In the genomic region with DNA sequence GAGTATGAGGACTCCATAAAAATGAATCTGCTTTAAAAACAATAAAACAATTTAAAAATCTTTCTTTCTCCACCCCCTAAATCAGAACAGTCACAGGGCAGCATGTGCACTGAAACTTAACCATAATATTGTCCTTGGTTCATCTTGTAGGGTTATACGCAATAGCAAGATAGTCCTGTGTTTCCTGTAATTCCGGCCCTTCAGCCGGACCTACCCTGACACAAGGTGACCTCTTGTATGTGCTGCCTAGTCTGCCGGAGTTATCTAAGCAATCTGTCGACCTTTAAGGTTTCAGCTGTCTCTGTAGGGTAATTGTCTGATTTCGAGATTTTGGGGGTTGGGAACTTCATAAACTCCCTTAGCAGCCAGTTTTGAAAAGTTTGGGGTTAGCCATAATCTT, we compare ENCODE assay signal across 20 cellular contexts.
DNase-seq lines count a peak whose midpoint lies in the region; ATAC-seq, FAIRE-seq and TF ChIP-seq lines count a peak whose summit lies in the region.
"Had no signal": no experiment of that assay in that cellular context is flagged by ENCODE, and none has a peak within 500 bp of the region (broad histone marks: within the 10 kb centered on the region; RNA-seq: fewer than 3 reads in every experiment).

No MANE protein-coding gene starts in this region.

- H3K36me3 ChIP-seq in endothelial cell of umbilical vein (ENCODE audit: control insufficient read depth in 2 of 2, extremely low read depth in 1 of 2, insufficient read depth in 2 of 2, low read length in 2 of 2) (no peaks in the 10 kb centered on the region), trophoblast cell (ENCODE audit: control insufficient read depth in 1 of 2, insufficient read depth in 2 of 2, low read length in 2 of 2) (peaks cover 0 to 2% of the 10 kb centered on the region in 2 experiments)
- H3K36me3 ChIP-seq in naive thymus-derived CD4-positive, alpha-beta T cell (ENCODE audit: control insufficient read depth in 2 of 3, insufficient read depth in 3 of 3, low read length in 3 of 3), result no peaks in the 10 kb centered on the region

- H2BK5ac ChIP-seq in trophoblast cell (ENCODE audit: low read depth, low read length, poor library complexity), result no peak overlapping the region

- H3K79me2 ChIP-seq in endothelial cell of umbilical vein (ENCODE audit: control insufficient read depth, insufficient read depth, low read length), result no peaks in the 10 kb centered on the region
- no peaks in the 10 kb centered on the region for H3K79me2 ChIP-seq in trophoblast cell (ENCODE audit: control insufficient read depth, insufficient read depth, low read length, poor library complexity)

- no peak overlapping the region for H3K4me3 ChIP-seq in endothelial cell of umbilical vein (replicated peaks in 1 of 3; ENCODE audit: insufficient read depth in 1 of 3, low read depth in 1 of 3, low read length in 3 of 3)
- no peak overlapping the region for H3K4me3 ChIP-seq in trophoblast cell (ENCODE audit: low read depth, low read length)
- no peak overlapping the region for H3K4me3 ChIP-seq in naive thymus-derived CD4-positive, alpha-beta T cell (ENCODE audit: low read length)
- H3K4me3 ChIP-seq: GM12878, SJCRH30 had no signal

- dilution Hi-C loops in endothelial cell of umbilical vein (cut with MboI; ENCODE audit: extremely low pct_ligation_motif_present, low sequenced_read_pairs), result no loop called here

- FAIRE-seq in endothelial cell of umbilical vein (lab: Jason Lieb, UNC), result peak; percentile 43
- FAIRE-seq: GM12878, H1 had no signal

- no peak for TF ChIP-seq CTCF in C4-2B (conservative IDR thresholded peaks at IDR 0.05)
- no peak for TF ChIP-seq CTCF in endothelial cell of umbilical vein (IDR thresholded peaks at IDR 0.05; ENCODE audit: extremely low read depth in 1 of 2, insufficient read depth in 1 of 2, low read depth in 1 of 2, low read length in 2 of 2)

- H2AK5ac ChIP-seq in trophoblast cell (ENCODE audit: low read length), result no peak overlapping the region

- H3K4me1 Mint-ChIP-seq in naive thymus-derived CD4-positive, alpha-beta T cell, result no peaks in the 10 kb centered on the region
- H3K4me1 Mint-ChIP-seq: B cell had no signal

- H3K27ac ChIP-seq in C4-2B, result peak overlapping the region; percentile 73; the same call in 1 of the 2 replicates
- no peak overlapping the region for H3K27ac ChIP-seq in endothelial cell of umbilical vein (ENCODE audit: insufficient read depth, low read depth, low read length)
- no peak overlapping the region for H3K27ac ChIP-seq in trophoblast cell (ENCODE audit: low read depth, low read length)
- H3K27ac ChIP-seq in naive thymus-derived CD4-positive, alpha-beta T cell (ENCODE audit: low read depth, low read length), result no peak overlapping the region
- H3K27ac ChIP-seq: SJCRH30 had no signal

- H3K36me3 Mint-ChIP-seq in naive thymus-derived CD4-positive, alpha-beta T cell, result no peaks in the 10 kb centered on the region
- H3K36me3 Mint-ChIP-seq: CD8-positive, alpha-beta T cell had no signal

- H2AFZ ChIP-seq in endothelial cell of umbilical vein (ENCODE audit: low read depth, low read length) (peak overlapping the region; percentile 56), trophoblast cell (ENCODE audit: insufficient read depth, low read length, poor library complexity) (no peak overlapping the region)

- no peaks in the 10 kb centered on the region for H4K20me1 ChIP-seq in endothelial cell of umbilical vein (replicated peaks; ENCODE audit: control insufficient read depth, extremely low read depth, insufficient read depth, low read length)

- no TSS peak for BruUV-seq in endothelial cell of umbilical vein (replicated peaks; lab: Mats Ljungman, UMichigan)

- no CpG with 5 or more reads among the region's 6 CpGs for WGBS in trophoblast cell (ENCODE audit: extremely low coverage, insufficient coverage, insufficient read length)

- H3K27me3 Mint-ChIP-seq in naive thymus-derived CD4-positive, alpha-beta T cell, result peaks cover 0 to 5% (median 3%) of the 10 kb centered on the region in 5 donors
- H3K27me3 Mint-ChIP-seq: B cell had no signal

- H3K4me1 ChIP-seq in endothelial cell of umbilical vein (ENCODE audit: control insufficient read depth, extremely low read depth, insufficient read depth, low read length), result peaks cover 12% of the 10 kb centered on the region
- H3K4me1 ChIP-seq in trophoblast cell (ENCODE audit: control insufficient read depth in 1 of 2, insufficient read depth in 2 of 2, low read length in 2 of 2), result peaks cover 9 to 13% of the 10 kb centered on the region in 2 experiments
- H3K4me1 ChIP-seq in naive thymus-derived CD4-positive, alpha-beta T cell (ENCODE audit: control insufficient read depth in 2 of 2, insufficient read depth in 2 of 2, low read length in 2 of 2), result no peaks in the 10 kb centered on the region
- H3K4me1 ChIP-seq: SJCRH30 had no signal

- H3K9ac ChIP-seq in endothelial cell of umbilical vein (replicated peaks; ENCODE audit: extremely low read depth, insufficient read depth, low read length) (no peak overlapping the region), trophoblast cell (ENCODE audit: low read length) (no peak overlapping the region)

- H3K27ac Mint-ChIP-seq in naive thymus-derived CD4-positive, alpha-beta T cell, result no peak overlapping the region
- H3K27ac Mint-ChIP-seq: B cell; CD8-positive, alpha-beta T cell had no signal

- H3K9me3 Mint-ChIP-seq in naive thymus-derived CD4-positive, alpha-beta T cell, result no peaks in the 10 kb centered on the region
- H3K9me3 Mint-ChIP-seq: CD8-positive, alpha-beta T cell had no signal

- no peak overlapping the region for H3K14ac ChIP-seq in trophoblast cell (ENCODE audit: low read length)

- H3K18ac ChIP-seq in trophoblast cell (ENCODE audit: low read length), result no peak overlapping the region

- H4K12ac ChIP-seq in trophoblast cell (ENCODE audit: low read depth, low read length), result no peak overlapping the region

- H2BK12ac ChIP-seq in trophoblast cell (ENCODE audit: low read length), result no peak overlapping the region

- DNase-seq in HuH-7 (ENCODE audit: low spot score), result peak; percentile 5
- peak; percentile 30 for DNase-seq in endothelial cell of umbilical vein (ENCODE audit: low read depth, low spot score)
- DNase-seq in trophoblast cell, result peak; percentile 22 to 60
- DNase-seq in naive thymus-derived CD4-positive, alpha-beta T cell, result no peak
- DNase-seq in iPS-NIHi7 (ENCODE audit: extremely low spot score), result no peak
- DNase-seq in SW480 (ENCODE audit: low spot score), result no peak
- DNase-seq: CD8-positive, alpha-beta T cell; DND-41; GDM1; MV-4-11; NCI-H1417; NCI-H1930; NCI-H446; OCI-M1; SJCRH30 had no signal

- CTCF ChIA-PET in endothelial cell of umbilical vein (lab: Charles Lee), result interaction anchor here (0.9 to 1.4 kb wide), 3 partner anchors 10 to 28 kb away, joined by 3 to 5 read pairs (median 3); no protein-coding TSS in a partner anchor
- CTCF ChIA-PET in naive thymus-derived CD4-positive, alpha-beta T cell (lab: Charles Lee), result interaction anchor here (0.7 kb wide), 1 partner anchor 242 kb away, joined by 3 read pairs; no protein-coding TSS in a partner anchor

- ATAC-seq in naive thymus-derived CD4-positive, alpha-beta T cell, result no peak
- no peak for ATAC-seq in HG02623 (IDR thresholded peaks at IDR 0.05; ENCODE audit: unreplicated experiment)
- ATAC-seq: CD8-positive, alpha-beta T cell; GM12878 had no signal

- H4K8ac ChIP-seq in trophoblast cell (ENCODE audit: low read depth, low read length), result no peak overlapping the region

- H3K27me3 ChIP-seq in endothelial cell of umbilical vein (ENCODE audit: control insufficient read depth in 2 of 2, insufficient read depth in 2 of 2, low read length in 2 of 2) (no peaks in the 10 kb centered on the region), trophoblast cell (ENCODE audit: insufficient read depth, low read length) (no peaks in the 10 kb centered on the region)
- no peaks in the 10 kb centered on the region for H3K27me3 ChIP-seq in naive thymus-derived CD4-positive, alpha-beta T cell (ENCODE audit: control insufficient read depth in 2 of 2, insufficient read depth in 2 of 2, low read length in 2 of 2)
- H3K27me3 ChIP-seq: SJCRH30 had no signal

- no peak overlapping the region for H2BK120ac ChIP-seq in trophoblast cell (ENCODE audit: insufficient read depth, low read length, poor library complexity)

- H3K9me3 ChIP-seq in endothelial cell of umbilical vein (replicated peaks; ENCODE audit: control insufficient read depth, insufficient read depth, low read length) (no peaks in the 10 kb centered on the region), trophoblast cell (ENCODE audit: insufficient read depth, low read depth, low read length) (no peaks in the 10 kb centered on the region)
- no peaks in the 10 kb centered on the region for H3K9me3 ChIP-seq in naive thymus-derived CD4-positive, alpha-beta T cell (ENCODE audit: control insufficient read depth in 2 of 3, low read length in 3 of 3)
- H3K9me3 ChIP-seq: SJCRH30 had no signal

- H3K4ac ChIP-seq in trophoblast cell (ENCODE audit: low read depth, low read length), result no peak overlapping the region

- H3K4me2 ChIP-seq in endothelial cell of umbilical vein (ENCODE audit: insufficient read depth, low read length) (peak overlapping the region; percentile 24), trophoblast cell (ENCODE audit: low read length) (peak overlapping the region; percentile 44)

- H3K79me1 ChIP-seq in trophoblast cell (ENCODE audit: low read length), result peaks cover 6% of the 10 kb centered on the region

- no peak overlapping the region for H3K23ac ChIP-seq in trophoblast cell (ENCODE audit: low read length)

- H3K4me3 Mint-ChIP-seq in naive thymus-derived CD4-positive, alpha-beta T cell, result no peak overlapping the region
- H3K4me3 Mint-ChIP-seq: B cell; CD8-positive, alpha-beta T cell had no signal

- intact Hi-C loops in endothelial cell of umbilical vein (cut with micrococcal nuclease), result no loop called here
- intact Hi-C loops in naive thymus-derived CD4-positive, alpha-beta T cell (cut with micrococcal nuclease), result loop anchor here in 1 of 2 donors (10.0 kb wide), 1 partner anchor 1070 kb away; a partner anchor contains a TSS

- no peak overlapping the region for H4K91ac ChIP-seq in trophoblast cell (ENCODE audit: low read depth, low read length)

- POLR2A ChIA-PET in endothelial cell of umbilical vein (lab: Charles Lee), result no interaction called here
- POLR2A ChIA-PET in naive thymus-derived CD4-positive, alpha-beta T cell (lab: Charles Lee), result no interaction called here

- H3K9me1 ChIP-seq in endothelial cell of umbilical vein (replicated peaks; ENCODE audit: control insufficient read depth, extremely low read depth, insufficient read depth, low read length), result no peaks in the 10 kb centered on the region

- no peak for TF ChIP-seq POLR2A in endothelial cell of umbilical vein (IDR thresholded peaks at IDR 0.05; ENCODE audit: low read depth, low read length)

TF ChIP-seq in endothelial cell of umbilical vein, 7 proteins besides CTCF, POLR2A, EP300 and RAD21:
- no peak for TF ChIP-seq POLR2AphosphoS5 (IDR thresholded peaks at IDR 0.05; ENCODE audit: insufficient read depth, low read depth, low read length)
- peak; percentile 81 for TF ChIP-seq GATA2 (IDR thresholded peaks at IDR 0.05; ENCODE audit: insufficient read depth, insufficient read length, low read depth, low read length)

Comparison
In these comparisons a context has a peak if more than half of its experiments do, and no peak if none do; other contexts are left out.
1. DNase-seq: peak in HuH-7 (single experiment), endothelial cell of umbilical vein (single experiment) and trophoblast cell (2 of 2); none in naive thymus-derived CD4-positive, alpha-beta T cell (0 of 9), iPS-NIHi7 (single experiment) and SW480 (single experiment).